8 cellular contexts compared by ENCODE assay signal in the genomic region with DNA sequence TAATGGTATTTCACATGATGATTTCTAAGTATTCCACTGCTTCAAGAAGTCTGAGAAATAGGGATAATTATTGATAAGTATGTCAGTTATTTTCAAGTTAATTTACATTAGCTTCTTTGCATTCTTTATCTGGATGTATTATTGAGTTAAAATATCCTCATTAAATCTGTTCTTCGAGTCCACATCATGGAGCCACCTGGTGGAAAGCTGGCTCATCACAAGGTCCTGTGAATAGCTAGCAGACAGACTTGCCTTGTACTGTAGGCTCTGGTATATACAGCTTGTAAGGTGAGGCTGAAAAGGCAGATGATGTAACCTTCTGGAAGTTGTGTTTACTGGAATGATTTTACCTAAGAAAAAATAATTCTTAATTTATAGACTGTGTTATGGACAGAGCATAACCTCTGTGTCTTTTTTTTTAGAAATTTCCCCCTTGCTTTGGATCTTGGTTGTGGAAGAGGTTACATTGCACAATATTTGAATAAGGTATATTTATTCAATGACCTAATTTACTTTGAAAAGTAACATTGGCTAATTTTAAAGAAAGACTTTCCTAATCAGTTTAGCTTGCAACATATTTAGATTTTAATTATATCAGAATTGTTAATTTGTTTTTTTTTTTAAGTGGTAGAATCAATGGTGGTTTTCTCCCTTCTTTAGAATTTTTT. TPM values are rescaled to one million over a fixed set of nuclear protein-coding genes. Genes with fewer than 3 reads are reported as not detected.
DNase-seq lines count a peak whose midpoint lies in the region; ATAC-seq, FAIRE-seq and TF ChIP-seq lines count a peak whose summit lies in the region.

No MANE protein-coding gene starts in this region.

- H2AK5ac ChIP-seq in mesenchymal stem cell (ENCODE audit: low read length, severe bottlenecking), result no peak overlapping the region

- H3K9ac ChIP-seq in Karpas-422 (ENCODE audit: low read length) (no peak overlapping the region), mesenchymal stem cell (ENCODE audit: low read length) (peak overlapping the region; percentile 30)

- no peak overlapping the region for H4K8ac ChIP-seq in mesenchymal stem cell (ENCODE audit: low read length)

- no peak overlapping the region for H3K18ac ChIP-seq in mesenchymal stem cell (ENCODE audit: low read depth in 1 of 2, low read length in 2 of 2)

- no peak overlapping the region for H3K4ac ChIP-seq in mesenchymal stem cell (ENCODE audit: low read depth in 1 of 2, low read length in 2 of 2)

- H3K4me3 ChIP-seq in Karpas-422 (ENCODE audit: low read length) (no peak overlapping the region), SJSA1 (no peak overlapping the region), bronchial epithelial cell (ENCODE audit: low read depth, low read length) (no peak overlapping the region), mesenchymal stem cell (ENCODE audit: insufficient read depth in 1 of 2, low read depth in 1 of 2, low read length in 2 of 2) (no peak overlapping the region)

- H3K23ac ChIP-seq in mesenchymal stem cell (ENCODE audit: low read length in 2 of 2), result no peak overlapping the region

- H3K4me1 ChIP-seq in Karpas-422 (ENCODE audit: low read length), result peaks cover 32% of the 10 kb centered on the region
- H3K4me1 ChIP-seq in SJSA1 (replicated peaks), result peaks cover 15% of the 10 kb centered on the region
- peaks cover 4% of the 10 kb centered on the region for H3K4me1 ChIP-seq in mesenchymal stem cell (ENCODE audit: control insufficient read depth, insufficient read depth, low read depth, low read length)

- H3K36me3 ChIP-seq in Karpas-422 (ENCODE audit: insufficient read depth, low read length) (peaks cover 45% of the 10 kb centered on the region), SJSA1 (peaks cover 63% of the 10 kb centered on the region), bronchial epithelial cell (ENCODE audit: control insufficient read depth, insufficient read depth, low read length) (no peaks in the 10 kb centered on the region), mesenchymal stem cell (ENCODE audit: control insufficient read depth in 1 of 2, insufficient read depth in 2 of 2, low read depth in 1 of 2, low read length in 2 of 2) (peaks cover 16 to 60% of the 10 kb centered on the region in 2 experiments)

- no peak overlapping the region for H2BK12ac ChIP-seq in mesenchymal stem cell (ENCODE audit: low read length in 2 of 2)

- H3K4me2 ChIP-seq in Karpas-422 (ENCODE audit: low read depth, low read length, poor library complexity, severe bottlenecking), result peak overlapping the region; percentile 31
- no peak overlapping the region for H3K4me2 ChIP-seq in mesenchymal stem cell (ENCODE audit: low read length, poor library complexity, severe bottlenecking)

- no peaks in the 10 kb centered on the region for H3K9me2 ChIP-seq in Karpas-422 (replicated peaks; ENCODE audit: insufficient read depth, low read length)

- DNase-seq in NCI-H1417 (lab: John Stamatoyannopoulos, UW), result peak; percentile 8 to 67 (median 31)
- no peak for DNase-seq in NCI-H1417 treated with DMSO at 0.1 percent for 48 hours (lab: John Stamatoyannopoulos, UW)
- DNase-seq in Karpas-422, result peak; percentile 77
- peak; percentile 20 to 49 for DNase-seq in SJSA1 (ENCODE audit: low read depth in 1 of 2, low spot score in 2 of 2)
- peak; percentile 71 for DNase-seq in bronchial epithelial cell (ENCODE audit: low read depth)
- DNase-seq in mesenchymal stem cell, result peak; percentile 76
- DNase-seq in mesenteric fat pad (ENCODE audit: low spot score), result no peak

- no peak overlapping the region for H3K14ac ChIP-seq in mesenchymal stem cell (ENCODE audit: low read length in 2 of 2)

- H3K79me1 ChIP-seq in mesenchymal stem cell (replicated peaks; ENCODE audit: low read length, poor library complexity, severe bottlenecking), result peaks cover 35% of the 10 kb centered on the region

- H3K27ac ChIP-seq in Karpas-422 (ENCODE audit: low read length) (no peak overlapping the region), SJSA1 (no peak overlapping the region), mesenchymal stem cell (ENCODE audit: low read length, poor library complexity, severe bottlenecking) (no peak overlapping the region)

- H2BK15ac ChIP-seq in mesenchymal stem cell (ENCODE audit: low read depth, poor library complexity, severe bottlenecking), result no peak overlapping the region

- ATAC-seq in GM21367 (IDR thresholded peaks at IDR 0.05; ENCODE audit: unreplicated experiment), result peak; percentile 46

- H2BK120ac ChIP-seq in mesenchymal stem cell (ENCODE audit: low read depth, low read length), result no peak overlapping the region

- no peaks in the 10 kb centered on the region for H3K27me3 ChIP-seq in Karpas-422 (ENCODE audit: low read length)
- H3K27me3 ChIP-seq in SJSA1 (replicated peaks), result no peaks in the 10 kb centered on the region
- H3K27me3 ChIP-seq in bronchial epithelial cell (ENCODE audit: control insufficient read depth, insufficient read depth, low read length), result no peaks in the 10 kb centered on the region
- H3K27me3 ChIP-seq in mesenchymal stem cell (ENCODE audit: control insufficient read depth in 1 of 2, insufficient read depth in 1 of 2, low read length in 2 of 2), result no peaks in the 10 kb centered on the region

- H4K20me1 ChIP-seq in Karpas-422 (ENCODE audit: insufficient read depth, low read depth, low read length), result peaks cover 9% of the 10 kb centered on the region; the same call in 1 of the 2 replicates

- H3K79me2 ChIP-seq in Karpas-422 (ENCODE audit: low read length), result peaks cover 95% of the 10 kb centered on the region

- no peak for FAIRE-seq in bronchial epithelial cell (lab: Jason Lieb, UNC)

- TF ChIP-seq CTCF in bronchial epithelial cell (IDR thresholded peaks at IDR 0.05; ENCODE audit: insufficient read depth, low read length, severe bottlenecking), result peak; percentile 53

- H3K9me3 ChIP-seq in Karpas-422 (ENCODE audit: low read length), result no peaks in the 10 kb centered on the region
- no peaks in the 10 kb centered on the region for H3K9me3 ChIP-seq in SJSA1 (replicated peaks)
- no peaks in the 10 kb centered on the region for H3K9me3 ChIP-seq in mesenchymal stem cell (ENCODE audit: control insufficient read depth, low read length)

- H2BK5ac ChIP-seq in mesenchymal stem cell (ENCODE audit: low read depth, low read length, poor library complexity, severe bottlenecking), result no peak overlapping the region

- H2AFZ ChIP-seq in Karpas-422 (ENCODE audit: low read length) (no peak overlapping the region), mesenchymal stem cell (ENCODE audit: low read depth, low read length) (no peak overlapping the region)

- 46% methylated on average over 1 of the region's 1 CpG for WGBS in mesenchymal stem cell

- H4K91ac ChIP-seq in mesenchymal stem cell (ENCODE audit: low read length), result no peak overlapping the region

RNA-seq across cellular contexts. Expression of a gene that starts 3.5 kb away (rescaled TPM):
- 11.6 and 18.9 TPM in 2 replicates for total RNA-seq in Karpas-422 (2014; rRNA removed; shearing (Covaris generic); ENCODE audit: low replicate concordance)
- total RNA-seq in SJSA1 (2014; rRNA removed; shearing (Covaris generic)), result 40.0 and 65.0 TPM in 2 replicates
- total RNA-seq in bronchial epithelial cell, result 15.0 and 22.0 TPM in 2 replicates
- 11.4 TPM for polyA plus RNA-seq in mesenchymal stem cell (2013, experiment 1 of 2)
- 11.8 TPM for polyA plus RNA-seq in mesenchymal stem cell (2013, experiment 2 of 2)
- 34.2 TPM for total RNA-seq in mesenteric fat pad

RNA-seq across cellular contexts. Expression of a gene that starts 3.6 kb away (rescaled TPM):
- total RNA-seq in Karpas-422 (2014; rRNA removed; shearing (Covaris generic); ENCODE audit: low replicate concordance), result 12.2 and 16.9 TPM in 2 replicates
- total RNA-seq in SJSA1 (2014; rRNA removed; shearing (Covaris generic)), result 20.5 and 28.6 TPM in 2 replicates
- total RNA-seq in bronchial epithelial cell (15.2 and 16.6 TPM in 2 replicates), mesenteric fat pad (17.3 TPM)
- polyA plus RNA-seq in mesenchymal stem cell (2013, experiment 1 of 2), result 20.9 TPM
- 19.9 TPM for polyA plus RNA-seq in mesenchymal stem cell (2013, experiment 2 of 2)

Comparison
In these comparisons a context has a peak if more than half of its experiments do, and no peak if none do; other contexts are left out.
1. DNase-seq: peak in NCI-H1417 (3 of 3), Karpas-422 (single experiment), SJSA1 (2 of 2), bronchial epithelial cell (single experiment) and mesenchymal stem cell (single experiment); none in NCI-H1417 treated with DMSO at 0.1 percent for 48 hours (single experiment) and mesenteric fat pad (single experiment).